Comparison of ENCODE assay signal across 18 cellular contexts in genomic region chr19:50133518-50134492, GRCh38. TPM values are rescaled to one million over a fixed set of nuclear protein-coding genes. Genes with fewer than 3 reads are reported as not detected.
"Had no signal": no experiment of that assay in that cellular context is flagged by ENCODE, and none has a peak within 500 bp of the region (broad histone marks: within the 10 kb centered on the region; RNA-seq: fewer than 3 reads in every experiment).

No MANE protein-coding gene starts in this region.

RNA-seq across cellular contexts. Expression of gene IZUMO2, which starts 29.3 kb away (rescaled TPM):
- total RNA-seq: cerebellum; endodermal cell; esophagus mucosa; gastroesophageal sphincter; heart right ventricle; kidney epithelial cell; left cardiac atrium; left lung; lower leg skin; lung microvascular endothelial cell; mucosa of gallbladder; naive thymus-derived CD4-positive, alpha-beta T cell; osteocyte; pulmonary artery endothelial cell; spleen; transverse colon; urinary bladder had no signal
- polyA plus RNA-seq: heart right ventricle; naive thymus-derived CD4-positive, alpha-beta T cell; spleen; thymus; urinary bladder had no signal
